9 cellular contexts compared by ENCODE assay signal in genomic region chr21:36589352-36589971, GRCh38.
DNase-seq lines count a peak whose midpoint lies in the region; ATAC-seq and TF ChIP-seq lines count a peak whose summit lies in the region.
"Had no signal": no experiment of that assay in that cellular context is flagged by ENCODE, and none has a peak within 500 bp of the region (broad histone marks: within the 10 kb centered on the region; RNA-seq: fewer than 3 reads in every experiment).

No MANE protein-coding gene starts in this region.

- H3K4me1 Mint-ChIP-seq in GM23338 (no peaks in the 10 kb centered on the region), osteocyte (ENCODE audit: unreplicated experiment) (no peaks in the 10 kb centered on the region)

- H3K9me2 ChIP-seq in GM23338 (ENCODE audit: insufficient read depth): no peaks in the 10 kb centered on the region

- H3K36me3 ChIP-seq in GM23338 (ENCODE audit: insufficient read depth): no peaks in the 10 kb centered on the region
- no peaks in the 10 kb centered on the region for H3K36me3 ChIP-seq in Panc1 (ENCODE audit: control insufficient read depth, insufficient read depth, low read length)

- H3K4me3 ChIP-seq in GM23338 (no peak overlapping the region), Panc1 (ENCODE audit: low read depth in 2 of 2, low read length in 2 of 2) (no peak overlapping the region), epithelial cell of proximal tubule (ENCODE audit: low read depth, low read length) (no peak overlapping the region)

- in situ Hi-C loops in Panc1 (cut with HindIII; ENCODE audit: low pct_unique_long_range_greater_than_20kb, low sequenced_read_pairs): no loop called here

- H3K27me3 Mint-ChIP-seq in GM23338 (ENCODE audit: insufficient read depth, low read depth, poor library complexity) (peaks cover 11% of the 10 kb centered on the region), osteocyte (ENCODE audit: unreplicated experiment) (peaks cover 54% of the 10 kb centered on the region)

- DNase-seq in CD1c-positive myeloid dendritic cell (ENCODE audit: extremely low spot score) (peak; percentile 53), GM23338 (ENCODE audit: low spot score) (peak; percentile 65), Panc1 (ENCODE audit: low read depth, low spot score) (no peak), epithelial cell of proximal tubule (ENCODE audit: low read depth) (no peak), osteocyte (ENCODE audit: extremely low spot score, unreplicated experiment) (no peak), NCI-H2029 treated with DMSO at 0.1 percent for 48 hours (lab: John Stamatoyannopoulos, UW) (no peak), NCI-H2171 treated with DMSO at 0.1 percent for 48 hours (lab: John Stamatoyannopoulos, UW) (no peak)

- no peaks in the 10 kb centered on the region for H3K36me3 Mint-ChIP-seq in GM23338 (ENCODE audit: low read depth)
- no peaks in the 10 kb centered on the region for H3K36me3 Mint-ChIP-seq in osteocyte (ENCODE audit: unreplicated experiment)
- H3K36me3 Mint-ChIP-seq: IgD-negative memory B cell had no signal

- ATAC-seq in GM23338: peak; percentile 78
- peak; percentile 80 for ATAC-seq in Panc1
- no peak for ATAC-seq in GM19023 (IDR thresholded peaks at IDR 0.05; ENCODE audit: unreplicated experiment)

- peak; percentile 65 to 78 for TF ChIP-seq CTCF in GM23338 (conservative IDR thresholded peaks at IDR 0.05; ENCODE audit: low read depth in 2 of 2)
- peak; percentile 81 for TF ChIP-seq CTCF in Panc1 (IDR thresholded peaks at IDR 0.05)
- peak; percentile 80 for TF ChIP-seq CTCF in epithelial cell of proximal tubule (conservative IDR thresholded peaks at IDR 0.05; ENCODE audit: low read depth, low read length)
- TF ChIP-seq CTCF in osteocyte (IDR thresholded peaks at IDR 0.05): peak; percentile 56

- intact Hi-C loops in Panc1 (cut with micrococcal nuclease; ENCODE audit: unreplicated experiment): loop anchor here (10.0 kb wide), 1 partner anchor 165 kb away; no protein-coding TSS in a partner anchor

- no peak overlapping the region for H3K27ac Mint-ChIP-seq in GM23338
- no peak overlapping the region for H3K27ac Mint-ChIP-seq in osteocyte (ENCODE audit: unreplicated experiment)
- H3K27ac Mint-ChIP-seq: IgD-negative memory B cell had no signal

- H3K4me2 ChIP-seq in GM23338: no peak overlapping the region

- H3K4me1 ChIP-seq in GM23338 (ENCODE audit: insufficient read depth) (no peaks in the 10 kb centered on the region), Panc1 (ENCODE audit: control insufficient read depth, insufficient read depth, low read length) (no peaks in the 10 kb centered on the region)

- no peaks in the 10 kb centered on the region for H3K79me2 ChIP-seq in GM23338 (replicated peaks; ENCODE audit: insufficient read depth)

- H3F3A ChIP-seq in GM23338 (replicated peaks; ENCODE audit: low read depth): no peaks in the 10 kb centered on the region

- H3K9me3 Mint-ChIP-seq in GM23338: no peaks in the 10 kb centered on the region
- H3K9me3 Mint-ChIP-seq in osteocyte (ENCODE audit: unreplicated experiment): peaks cover 5% of the 10 kb centered on the region

- BruUV-seq in Panc1 (replicated peaks; lab: Mats Ljungman, UMichigan): no TSS peak

- CTCF ChIA-PET in Panc1 (lab: Charles Lee): no interaction called here

- H3K4me3 Mint-ChIP-seq in GM23338: no peak overlapping the region
- H3K4me3 Mint-ChIP-seq in osteocyte (ENCODE audit: unreplicated experiment): no peak overlapping the region
- H3K4me3 Mint-ChIP-seq: IgD-negative memory B cell had no signal

- H3K27me3 ChIP-seq in GM23338 (ENCODE audit: insufficient read depth) (no peaks in the 10 kb centered on the region), Panc1 (ENCODE audit: control insufficient read depth, insufficient read depth, low read length) (no peaks in the 10 kb centered on the region; the same call in 1 of the 2 replicates)

- POLR2A ChIA-PET in Panc1 (lab: Charles Lee): no interaction called here

- no peaks in the 10 kb centered on the region for H3K9me3 ChIP-seq in Panc1 (ENCODE audit: control insufficient read depth, insufficient read depth, low read depth, low read length)

- no peak overlapping the region for H2AFZ ChIP-seq in GM23338

- no peaks in the 10 kb centered on the region for H4K20me1 ChIP-seq in GM23338 (replicated peaks; ENCODE audit: insufficient read depth)

- H3K27ac ChIP-seq in GM23338 (ENCODE audit: low read depth): no peak overlapping the region
- H3K27ac ChIP-seq in Panc1 (ENCODE audit: low read length): no peak overlapping the region

TF ChIP-seq in GM23338, 12 proteins besides CTCF, POLR2A, EP300 and RAD21 (continues in another document):
- TF ChIP-seq, protein P1, sequence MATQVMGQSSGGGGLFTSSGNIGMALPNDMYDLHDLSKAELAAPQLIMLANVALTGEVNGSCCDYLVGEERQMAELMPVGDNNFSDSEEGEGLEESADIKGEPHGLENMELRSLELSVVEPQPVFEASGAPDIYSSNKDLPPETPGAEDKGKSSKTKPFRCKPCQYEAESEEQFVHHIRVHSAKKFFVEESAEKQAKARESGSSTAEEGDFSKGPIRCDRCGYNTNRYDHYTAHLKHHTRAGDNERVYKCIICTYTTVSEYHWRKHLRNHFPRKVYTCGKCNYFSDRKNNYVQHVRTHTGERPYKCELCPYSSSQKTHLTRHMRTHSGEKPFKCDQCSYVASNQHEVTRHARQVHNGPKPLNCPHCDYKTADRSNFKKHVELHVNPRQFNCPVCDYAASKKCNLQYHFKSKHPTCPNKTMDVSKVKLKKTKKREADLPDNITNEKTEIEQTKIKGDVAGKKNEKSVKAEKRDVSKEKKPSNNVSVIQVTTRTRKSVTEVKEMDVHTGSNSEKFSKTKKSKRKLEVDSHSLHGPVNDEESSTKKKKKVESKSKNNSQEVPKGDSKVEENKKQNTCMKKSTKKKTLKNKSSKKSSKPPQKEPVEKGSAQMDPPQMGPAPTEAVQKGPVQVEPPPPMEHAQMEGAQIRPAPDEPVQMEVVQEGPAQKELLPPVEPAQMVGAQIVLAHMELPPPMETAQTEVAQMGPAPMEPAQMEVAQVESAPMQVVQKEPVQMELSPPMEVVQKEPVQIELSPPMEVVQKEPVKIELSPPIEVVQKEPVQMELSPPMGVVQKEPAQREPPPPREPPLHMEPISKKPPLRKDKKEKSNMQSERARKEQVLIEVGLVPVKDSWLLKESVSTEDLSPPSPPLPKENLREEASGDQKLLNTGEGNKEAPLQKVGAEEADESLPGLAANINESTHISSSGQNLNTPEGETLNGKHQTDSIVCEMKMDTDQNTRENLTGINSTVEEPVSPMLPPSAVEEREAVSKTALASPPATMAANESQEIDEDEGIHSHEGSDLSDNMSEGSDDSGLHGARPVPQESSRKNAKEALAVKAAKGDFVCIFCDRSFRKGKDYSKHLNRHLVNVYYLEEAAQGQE (IDR thresholded peaks at IDR 0.05; ENCODE audit: unreplicated experiment): no peak
- TF ChIP-seq CREB1 (CRISPR knock-in tag; IDR thresholded peaks at IDR 0.05; ENCODE audit: low read depth) (no peak), ETS1 (IDR thresholded peaks at IDR 0.05) (no peak)

Comparison
In these comparisons a context has a peak if more than half of its experiments do, and no peak if none do; other contexts are left out.
1. DNase-seq: peak in CD1c-positive myeloid dendritic cell (single experiment) and GM23338 (single experiment); none in Panc1 (single experiment), epithelial cell of proximal tubule (single experiment), osteocyte (single experiment), NCI-H2029 treated with DMSO at 0.1 percent for 48 hours (single experiment) and NCI-H2171 treated with DMSO at 0.1 percent for 48 hours (single experiment).
2. Peak in every context shown above with its lines, with median percentiles within 50 percentile points of each other: CTCF ChIP-seq.